Comparison of ENCODE assay signal across 16 cellular contexts in the genomic region with DNA sequence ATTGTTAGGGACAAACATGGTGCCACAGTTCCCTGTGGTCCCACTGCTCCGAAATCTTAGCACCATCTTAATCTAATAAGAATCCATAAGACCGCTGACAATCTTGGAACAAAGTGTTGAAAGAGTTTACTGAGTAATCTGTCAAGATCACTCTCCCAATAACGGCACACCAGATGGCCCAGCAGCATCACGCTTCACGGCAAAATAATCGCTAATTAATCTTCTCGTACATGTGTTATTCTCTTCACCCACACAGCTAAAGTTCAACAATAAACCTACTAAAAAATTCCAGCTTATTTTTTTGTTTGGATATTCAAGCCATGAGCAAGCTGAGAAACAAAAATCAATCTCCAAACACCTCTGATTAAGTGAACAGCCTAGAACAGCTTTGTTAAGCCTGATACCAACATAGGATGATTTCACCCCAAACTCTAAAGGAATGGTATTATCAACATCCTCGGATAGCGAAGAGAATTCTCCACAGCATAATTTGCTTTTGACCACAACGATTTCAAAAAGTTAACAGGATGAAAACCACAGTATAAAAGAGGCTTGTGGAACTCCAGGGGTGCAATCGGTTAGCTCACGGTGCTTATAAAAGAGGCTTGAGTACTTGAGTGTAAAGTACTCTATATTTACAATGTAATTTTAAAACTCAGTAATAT.
"Had no signal": no experiment of that assay in that cellular context is flagged by ENCODE, and none has a peak within 500 bp of the region (broad histone marks: within the 10 kb centered on the region; RNA-seq: fewer than 3 reads in every experiment).

No MANE protein-coding gene starts in this region.

- H3K36me3 Mint-ChIP-seq: type B pancreatic cell had no signal

- H3K4me1 Mint-ChIP-seq: activated CD4-positive, alpha-beta memory T cell treated with anti-CD3 and anti-CD28 coated beads, Interleukin-2, amount 10 ng/mL, durations not matched to agents 7 days and 5 days; mesothelial cell of epicardium had no signal

- ATAC-seq: body of pancreas; gastroesophageal sphincter; heart right ventricle; right cardiac atrium; stimulated activated naive CD8-positive, alpha-beta T cell treated with anti-CD3 and anti-CD28 coated beads, Interleukin-15, Interleukin-2, amounts not matched to agents 100 U/mL and 50 U/mL, for 24 hours; T-helper 17 cell had no signal

- H3K27ac Mint-ChIP-seq: activated CD4-positive, alpha-beta memory T cell treated with anti-CD3 and anti-CD28 coated beads, Interleukin-2, amount 10 ng/mL, durations not matched to agents 7 days and 5 days; activated T-cell treated with anti-CD3 and anti-CD28 coated beads, Interleukin-2, amount 50 U/mL, for 24 hours; mesothelial cell of epicardium; T-helper 17 cell; type B pancreatic cell had no signal

- H3K27me3 Mint-ChIP-seq: activated CD4-positive, alpha-beta memory T cell treated with anti-CD3 and anti-CD28 coated beads, Interleukin-2, amount 10 ng/mL, durations not matched to agents 7 days and 5 days; activated T-cell treated with anti-CD3 and anti-CD28 coated beads, Interleukin-2, amount 50 U/mL, for 24 hours; type B pancreatic cell had no signal

- H3K4me3 Mint-ChIP-seq: activated CD4-positive, alpha-beta memory T cell treated with anti-CD3 and anti-CD28 coated beads, Interleukin-2, amount 10 ng/mL, durations not matched to agents 7 days and 5 days; activated T-cell treated with anti-CD3 and anti-CD28 coated beads, Interleukin-2, amount 50 U/mL, for 24 hours; mesothelial cell of epicardium; T-helper 17 cell; type B pancreatic cell had no signal

- DNase-seq: activated CD4-positive, alpha-beta memory T cell treated with anti-CD3 and anti-CD28 coated beads, Interleukin-2, amount 10 ng/mL, durations not matched to agents 7 days and 5 days; activated CD4-positive, alpha-beta T cell treated with anti-CD3 and anti-CD28 coated beads for 4 hours; activated effector memory CD4-positive, alpha-beta T cell treated with Interleukin-2 at 50 U/mL for 16 hours; activated naive CD4-positive, alpha-beta T cell treated with anti-CD3 and anti-CD28 coated beads, Interleukin-2, amount 50 U/mL, for 16 hours; activated T-cell treated with anti-CD3 and anti-CD28 coated beads, Interleukin-2, amount 50 U/mL, for 24 hours; body of pancreas; central memory CD4-positive, alpha-beta T cell; cortex of kidney; effector CD8-positive, alpha-beta T cell; heart right ventricle; right cardiac atrium; stimulated activated naive CD8-positive, alpha-beta T cell treated with anti-CD3 and anti-CD28 coated beads, Interleukin-15, Interleukin-2, amounts not matched to agents 100 U/mL and 50 U/mL, for 24 hours; T-helper 17 cell had no signal
